Comparison of ENCODE assay signal across 8 cellular contexts in genomic region chr12:122980192-122981035, GRCh38. TPM values are rescaled to one million over a fixed set of nuclear protein-coding genes. Genes with fewer than 3 reads are reported as not detected.
DNase-seq lines count a peak whose midpoint lies in the region; ATAC-seq and TF ChIP-seq lines count a peak whose summit lies in the region.

Gene ARL6IP4 (plus strand): TSS chr12:122980681. CDS start chr12:122981140, 459 bp downstream.

- H3K27ac Mint-ChIP-seq in activated CD8-positive, alpha-beta T cell treated with anti-CD3 and anti-CD28 coated beads for 36 hours: peak within 1 kb of the TSS; percentile 93

- DNase-seq in NCI-H82 (lab: John Stamatoyannopoulos, UW): peak; percentile 73
- no peak for DNase-seq in NCI-H82 treated with DMSO at 0.1 percent for 48 hours (lab: John Stamatoyannopoulos, UW; ENCODE audit: unreplicated experiment)
- peak; percentile 7 to 62 for DNase-seq in NCI-H446 (lab: John Stamatoyannopoulos, UW)
- peak; percentile 73 for DNase-seq in activated CD8-positive, alpha-beta T cell treated with anti-CD3 and anti-CD28 coated beads for 36 hours
- peak; percentile 32 for DNase-seq in effector CD8-positive, alpha-beta T cell (lab: John Stamatoyannopoulos, UW)
- peak; percentile 73 to 79 for DNase-seq in lung microvascular endothelial cell (ENCODE audit: low read depth in 2 of 2)
- peak; percentile 31 for DNase-seq in stimulated activated CD8-positive, alpha-beta memory T cell treated with anti-CD3 and anti-CD28 coated beads, Interleukin-12 subunit alpha, Interleukin-12 subunit beta, amount 100 ng/mL, for 24 hours (ENCODE audit: extremely low read depth)

- peak within 1 kb of the TSS; percentile 92 for H3K4me3 Mint-ChIP-seq in activated CD8-positive, alpha-beta T cell treated with anti-CD3 and anti-CD28 coated beads for 36 hours

- POLR2A ChIA-PET in activated CD8-positive, alpha-beta T cell treated with anti-CD3 and anti-CD28 coated beads for 36 hours (lab: Charles Lee): interaction anchor here (0.6 to 1.3 kb wide), 5 partner anchors 11 to 211 kb away, joined by 3 to 4 read pairs (median 4); no protein-coding TSS in a partner anchor

- H3K27me3 Mint-ChIP-seq in activated CD8-positive, alpha-beta T cell treated with anti-CD3 and anti-CD28 coated beads for 36 hours: no peaks in the 10 kb centered on the region

- peaks cover 56% of the 10 kb centered on the region for H3K4me1 Mint-ChIP-seq in activated CD8-positive, alpha-beta T cell treated with anti-CD3 and anti-CD28 coated beads for 36 hours (ENCODE audit: low read depth)

- H3K9me3 Mint-ChIP-seq in activated CD8-positive, alpha-beta T cell treated with anti-CD3 and anti-CD28 coated beads for 36 hours: no peaks in the 10 kb centered on the region

- peaks cover 24% of the 10 kb centered on the region for H3K36me3 Mint-ChIP-seq in activated CD8-positive, alpha-beta T cell treated with anti-CD3 and anti-CD28 coated beads for 36 hours (ENCODE audit: low read depth)

- intact Hi-C loops in activated CD8-positive, alpha-beta T cell treated with anti-CD3 and anti-CD28 coated beads for 36 hours (cut with micrococcal nuclease): no loop called here

- peak; percentile 57 for ATAC-seq in HG02884 (IDR thresholded peaks at IDR 0.05; ENCODE audit: unreplicated experiment)
- ATAC-seq in activated CD8-positive, alpha-beta T cell treated with anti-CD3 and anti-CD28 coated beads for 36 hours: peak; percentile 74

- no peak for TF ChIP-seq CTCF in activated CD8-positive, alpha-beta T cell treated with anti-CD3 and anti-CD28 coated beads for 36 hours (IDR thresholded peaks at IDR 0.05)

- CTCF ChIA-PET in activated CD8-positive, alpha-beta T cell treated with anti-CD3 and anti-CD28 coated beads for 36 hours (lab: Charles Lee): interaction anchor here (1.0 to 1.8 kb wide), 6 partner anchors 119 to 262 kb away, joined by 3 to 6 read pairs (median 4); no protein-coding TSS in a partner anchor

RNA-seq across cellular contexts. Expression of gene ARL6IP4, which starts in this region (rescaled TPM):
- total RNA-seq in activated CD8-positive, alpha-beta T cell treated with anti-CD3 and anti-CD28 coated beads for 36 hours: 100 to 1,000 TPM; 174 to 180 TPM
- 145 and 160 TPM in 2 replicates for total RNA-seq in lung microvascular endothelial cell
